Comparison of ENCODE assay signal across 7 cellular contexts in the genomic region with DNA sequence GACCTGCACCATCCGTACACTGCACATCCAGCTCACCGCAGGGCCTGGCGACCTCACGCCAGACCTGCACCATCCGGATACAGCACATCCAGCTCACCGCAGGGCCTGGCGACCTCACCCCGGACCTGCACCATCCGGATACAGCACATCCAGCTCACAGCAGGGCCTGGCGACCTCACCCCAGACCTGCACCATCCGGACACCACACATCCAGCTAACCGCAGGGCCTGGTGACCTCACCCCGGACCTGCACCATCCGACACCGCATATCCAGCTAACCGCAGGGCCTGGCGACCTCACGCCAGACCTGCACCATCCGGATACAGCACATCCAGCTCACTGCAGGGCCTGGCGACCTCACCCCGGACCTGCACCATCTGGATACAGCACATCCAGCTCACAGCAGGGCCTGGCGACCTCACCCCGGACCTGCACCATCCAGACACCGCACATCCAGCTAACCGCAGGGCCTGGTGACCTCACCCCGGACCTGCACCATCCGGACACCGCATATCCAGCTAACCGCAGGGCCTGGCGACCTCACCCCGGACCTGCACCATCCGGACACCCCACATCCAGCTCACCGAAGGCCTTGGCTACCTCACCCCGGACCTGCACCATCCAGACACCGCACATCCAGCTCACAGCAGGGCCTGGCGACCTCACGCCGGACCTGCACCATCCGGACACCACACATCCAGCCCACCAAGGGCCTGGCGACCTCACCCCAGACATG. TPM values are rescaled to one million over a fixed set of nuclear protein-coding genes. Genes with fewer than 3 reads are reported as not detected.
"Had no signal": no experiment of that assay in that cellular context is flagged by ENCODE, and none has a peak within 500 bp of the region (broad histone marks: within the 10 kb centered on the region; RNA-seq: fewer than 3 reads in every experiment).

No MANE protein-coding gene starts in this region.

RNA-seq across cellular contexts. Expression of gene TERT, which starts 11.7 kb away (rescaled TPM):
- total RNA-seq: ascending aorta, body of pancreas, Right ventricle myocardium inferior had no signal

RNA-seq across cellular contexts. Expression of gene SLC6A18, which starts 58.0 kb away (rescaled TPM):
- total RNA-seq: activated CD8-positive, alpha-beta T cell treated with anti-CD3 and anti-CD28 coated beads for 36 hours; activated T-cell treated with anti-CD3 and anti-CD28 coated beads, Interleukin-2, amount 50 U/mL, for 4 hours; ascending aorta; body of pancreas; OCI-LY7; Right ventricle myocardium inferior; T-cell had no signal
